9 cellular contexts compared by ENCODE assay signal in the genomic region with DNA sequence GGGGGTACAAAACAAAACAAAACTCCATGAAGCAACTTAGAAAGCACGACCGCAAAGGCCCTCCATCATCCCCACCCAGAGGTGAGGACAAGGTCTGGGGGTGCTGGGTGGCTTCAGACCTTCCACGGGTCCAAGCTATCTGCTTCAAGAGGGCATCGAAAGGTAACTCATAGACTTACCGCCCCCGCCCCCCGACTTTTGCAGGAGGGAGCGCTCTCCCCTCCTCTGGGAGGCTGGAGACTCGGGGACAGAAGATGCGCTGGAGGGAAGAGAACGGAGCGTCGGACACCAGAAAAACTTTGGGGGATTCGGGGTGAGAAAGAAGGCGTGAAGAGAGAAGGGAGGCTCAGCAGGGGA. TPM values are rescaled to one million over a fixed set of nuclear protein-coding genes. Genes with fewer than 3 reads are reported as not detected.
A peak's percentile ranks its signal among the peaks of the same experiment; 100 is the strongest.
DNase-seq lines count a peak whose midpoint lies in the region; ATAC-seq, FAIRE-seq and TF ChIP-seq lines count a peak whose summit lies in the region.
"Had no signal": no experiment of that assay in that cellular context is flagged by ENCODE, and none has a peak within 500 bp of the region (broad histone marks: within the 10 kb centered on the region; RNA-seq: fewer than 3 reads in every experiment).

No MANE protein-coding gene starts in this region.

- H4K20me1 ChIP-seq in IMR-90 (ENCODE audit: insufficient read depth, low read length): peaks cover 4% of the 10 kb centered on the region; the same call in 1 of the 2 replicates
- H4K20me1 ChIP-seq in K562 (replicated peaks; ENCODE audit: control insufficient read depth, insufficient read depth, low read length): no peaks in the 10 kb centered on the region

- no peak overlapping the region for H2AK9ac ChIP-seq in IMR-90 (replicated peaks; ENCODE audit: low read depth, low read length, poor library complexity)

- H3K14ac ChIP-seq in IMR-90 (replicated peaks; ENCODE audit: low read depth, low read length) (0 out of 2 replicates have a peak overlapping the region, but pooled peaks have one; percentile 12), mesenchymal stem cell (ENCODE audit: low read length in 2 of 2) (no peak overlapping the region)

- H2BK120ac ChIP-seq in IMR-90 (ENCODE audit: low read depth, low read length): peak overlapping the region; percentile 41; the same call in 1 of the 2 replicates
- peak overlapping the region; percentile 87 for H2BK120ac ChIP-seq in mesenchymal stem cell (ENCODE audit: low read depth, low read length)

- CTCF ChIA-PET in IMR-90 (lab: Yijun Ruan, JAX) (no interaction called here), K562 (lab: Yijun Ruan, JAX; ENCODE audit: low intra/inter-chr PET ratio) (no interaction called here)

- no peak overlapping the region for H2BK5ac ChIP-seq in IMR-90 (ENCODE audit: low read depth, low read length, poor library complexity, severe bottlenecking)
- H2BK5ac ChIP-seq in mesenchymal stem cell (ENCODE audit: low read depth, low read length, poor library complexity, severe bottlenecking): no peak overlapping the region

- WGBS in IMR-90 (ENCODE audit: extremely low coverage in 2 of 2, insufficient read length in 1 of 2), 2 experiments: 0% methylated on average over 1 of the region's 15 CpGs; no CpG with 5 or more reads in 1 of the 2 experiments
- 0% methylated on average over 4 of the region's 15 CpGs for WGBS in K562 (ENCODE audit: insufficient coverage, low coverage, missing lambda C conversion rate)
- WGBS in mesenchymal stem cell: 2% methylated on average over 6 of the region's 15 CpGs

- H4K91ac ChIP-seq in IMR-90 (ENCODE audit: insufficient read depth, low read depth, low read length): 0 out of 2 replicates have a peak overlapping the region, but pooled peaks have one; percentile 52
- H4K91ac ChIP-seq in mesenchymal stem cell (ENCODE audit: low read length): peak overlapping the region; percentile 34

- H2BK15ac ChIP-seq in IMR-90 (ENCODE audit: low read depth, low read length): no peak overlapping the region; the same call in 2 of the 3 replicates
- H2BK15ac ChIP-seq in mesenchymal stem cell (ENCODE audit: low read depth, poor library complexity, severe bottlenecking): no peak overlapping the region

- peak overlapping the region; percentile 54 for H3K27ac ChIP-seq in IMR-90 (ENCODE audit: insufficient read depth, low read length)
- no peak overlapping the region for H3K27ac ChIP-seq in K562 (ENCODE audit: extremely low read depth, low read depth, low read length)
- no peak overlapping the region for H3K27ac ChIP-seq in mesenchymal stem cell (ENCODE audit: low read length, poor library complexity, severe bottlenecking)

- H2AFZ ChIP-seq in IMR-90 (replicated peaks; ENCODE audit: low read length, poor library complexity) (peak overlapping the region; percentile 96), K562 (ENCODE audit: low read depth, low read length) (peak overlapping the region; percentile 84), mesenchymal stem cell (ENCODE audit: low read depth, low read length) (peak overlapping the region; percentile 73)

- intact Hi-C loops in IMR-90 (cut with micrococcal nuclease) (loop anchor here (2.0 to 5.0 kb wide), 2 partner anchors 58 to 59 kb away; no protein-coding TSS in a partner anchor), K562 (cut with micrococcal nuclease) (loop anchor here (5.0 kb wide), 1 partner anchor 57 kb away; no protein-coding TSS in a partner anchor)

- H3K9ac ChIP-seq in IMR-90 (ENCODE audit: low read depth, low read length) (peak overlapping the region; percentile 66), K562 (ENCODE audit: insufficient read depth in 1 of 2, low read depth in 2 of 2, low read length in 2 of 2) (peak overlapping the region in 1 of 2 experiments; percentile 86; a peak in 1 of 4 replicates), mesenchymal stem cell (ENCODE audit: low read length) (peak overlapping the region; percentile 75)

- in situ Hi-C loops in IMR-90 (cut with MboI; ENCODE audit: low sequenced_read_pairs): no loop called here
- in situ Hi-C loops in K562 (cut with MboI): no loop called here

- no peak overlapping the region for H3K56ac ChIP-seq in IMR-90 (ENCODE audit: extremely low read depth, insufficient read depth, low read length)

- H3K36me3 ChIP-seq in GM06990 (ENCODE audit: control insufficient read depth, insufficient read depth, low read length): no peaks in the 10 kb centered on the region
- H3K36me3 ChIP-seq in IMR-90 (ENCODE audit: control insufficient read depth, insufficient read depth, low read length): no peaks in the 10 kb centered on the region
- H3K36me3 ChIP-seq in K562 (ENCODE audit: control insufficient read depth, insufficient read depth, low read length): no peaks in the 10 kb centered on the region
- peaks cover 0 to 4% of the 10 kb centered on the region in 2 experiments for H3K36me3 ChIP-seq in mesenchymal stem cell (ENCODE audit: control insufficient read depth in 1 of 2, insufficient read depth in 2 of 2, low read depth in 1 of 2, low read length in 2 of 2)

- FAIRE-seq in K562 (lab: Jason Lieb, UNC): no peak
- FAIRE-seq: islet of Langerhans had no signal

- H3K79me1 ChIP-seq in IMR-90 (ENCODE audit: low read depth in 1 of 2, low read length in 2 of 2) (peaks cover 4 to 22% of the 10 kb centered on the region in 2 experiments; a peak in 3 of 4 replicates), mesenchymal stem cell (replicated peaks; ENCODE audit: low read length, poor library complexity, severe bottlenecking) (peaks cover 4% of the 10 kb centered on the region)

- H3K4me1 ChIP-seq in IMR-90 (ENCODE audit: control insufficient read depth, insufficient read depth, low read length) (peaks cover 12% of the 10 kb centered on the region), K562 (replicated peaks in 1 of 2; ENCODE audit: control insufficient read depth in 2 of 2, insufficient read depth in 2 of 2, low read length in 2 of 2) (peaks cover 3 to 12% of the 10 kb centered on the region in 2 experiments; a peak in 3 of 5 replicates), mesenchymal stem cell (ENCODE audit: control insufficient read depth, insufficient read depth, low read depth, low read length) (peaks cover 15% of the 10 kb centered on the region)

- DNase-seq in GM06990 (ENCODE audit: extremely low read depth, insufficient read length) (no peak), IMR-90 (no peak), K562 (ENCODE audit: extremely low read depth in 1 of 4, low spot score in 3 of 4) (no peak), mesenchymal stem cell (no peak), HK-2 (ENCODE audit: unreplicated experiment) (no peak), NOMO-1 treated with dmso at 0.1 percent for 144 hours (lab: John Stamatoyannopoulos, UW; ENCODE audit: unreplicated experiment) (no peak), NCI-H128 (lab: John Stamatoyannopoulos, UW; ENCODE audit: unreplicated experiment) (no peak)
- no peak for DNase-seq in stimulated activated CD4-positive, alpha-beta T cell treated with anti-CD3 and anti-CD28 coated beads, Interleukin-2, amount 100 ng/mL, for 48 hours

- POLR2A ChIA-PET in IMR-90 (lab: Charles Lee; ENCODE audit: unreplicated experiment): interaction anchor here (0.6 kb wide), 1 partner anchor 10 kb away, joined by 4 read pairs; no protein-coding TSS in a partner anchor
- POLR2A ChIA-PET in K562 (lab: Yijun Ruan, JAX): no interaction called here

- H3K9me3 ChIP-seq in IMR-90 (ENCODE audit: control insufficient read depth, insufficient read depth, low read length) (no peaks in the 10 kb centered on the region), K562 (replicated peaks; ENCODE audit: control insufficient read depth, insufficient read depth, low read depth, low read length) (no peaks in the 10 kb centered on the region), mesenchymal stem cell (ENCODE audit: control insufficient read depth, low read length) (no peaks in the 10 kb centered on the region)

- peak; percentile 1; the same call in 1 of the 2 replicates for ATAC-seq in IMR-90 (ENCODE audit: low read depth)
- ATAC-seq in K562: peak; percentile 17; the same call in 2 of the 3 replicates

- no peaks in the 10 kb centered on the region for H3K79me2 ChIP-seq in K562 (ENCODE audit: control insufficient read depth, insufficient read depth, low read length)

- H3K23ac ChIP-seq in IMR-90 (ENCODE audit: low read depth, low read length) (no peak overlapping the region), mesenchymal stem cell (ENCODE audit: low read length in 2 of 2) (no peak overlapping the region)

- H2BK12ac ChIP-seq in mesenchymal stem cell (ENCODE audit: low read length in 2 of 2): peak overlapping the region in 1 of 2 experiments; percentile 21

- peak overlapping the region; percentile 44 for H3K4me3 ChIP-seq in GM06990 (replicated peaks; ENCODE audit: low read depth, low read length)
- H3K4me3 ChIP-seq in IMR-90 (ENCODE audit: insufficient read depth, low read depth, low read length): peak overlapping the region; percentile 64
- peak overlapping the region; percentile 62 for H3K4me3 ChIP-seq in K562
- H3K4me3 ChIP-seq in mesenchymal stem cell (ENCODE audit: insufficient read depth in 1 of 2, low read depth in 1 of 2, low read length in 2 of 2): peak overlapping the region; percentile 78 to 79

- dilution Hi-C loops in IMR-90 (cut with HindIII; ENCODE audit: low sequenced_read_pairs, unreplicated experiment): no loop called here

- H4K8ac ChIP-seq in IMR-90 (ENCODE audit: low read depth in 2 of 2, low read length in 2 of 2): peak overlapping the region; percentile 45 to 75; a peak in 2 of 4 replicates
- peak overlapping the region; percentile 84 for H4K8ac ChIP-seq in mesenchymal stem cell (ENCODE audit: low read length)

- no peak for TF ChIP-seq EP300 in K562 (IDR thresholded peaks at IDR 0.05; ENCODE audit: low read length)

- H3K27me3 ChIP-seq in GM06990 (replicated peaks; ENCODE audit: control insufficient read depth, insufficient read depth, low read length) (no peaks in the 10 kb centered on the region; the same call in 1 of the 2 replicates), IMR-90 (ENCODE audit: control insufficient read depth, insufficient read depth, low read length) (peaks cover 2% of the 10 kb centered on the region; the same call in 1 of the 2 replicates), K562 (ENCODE audit: control insufficient read depth in 2 of 2, insufficient read depth in 2 of 2, low read length in 2 of 2) (no peaks in the 10 kb centered on the region), mesenchymal stem cell (ENCODE audit: control insufficient read depth in 1 of 2, insufficient read depth in 1 of 2, low read length in 2 of 2) (no peaks in the 10 kb centered on the region)

- TF ChIP-seq RAD21 in IMR-90 (IDR thresholded peaks at IDR 0.05; ENCODE audit: low read length) (no peak), K562 (CRISPR knock-in tag; conservative IDR thresholded peaks at IDR 0.05 in 1 of 2, IDR thresholded peaks at IDR 0.05 in 1 of 2) (no peak)

- H3K4ac ChIP-seq in IMR-90 (ENCODE audit: low read depth, low read length) (peak overlapping the region; percentile 82), mesenchymal stem cell (ENCODE audit: low read depth in 1 of 2, low read length in 2 of 2) (peak overlapping the region in 1 of 2 experiments; percentile 88)

- H3K18ac ChIP-seq in IMR-90 (ENCODE audit: low read depth, low read length) (peak overlapping the region; percentile 33), mesenchymal stem cell (ENCODE audit: low read depth in 1 of 2, low read length in 2 of 2) (peak overlapping the region; percentile 79 to 97)

- H3K4me2 ChIP-seq in IMR-90 (ENCODE audit: low read depth, low read length) (peak overlapping the region; percentile 98), K562 (ENCODE audit: insufficient read depth, low read length) (peak overlapping the region; percentile 68), mesenchymal stem cell (ENCODE audit: low read length, poor library complexity, severe bottlenecking) (peak overlapping the region; percentile 98)

- peaks cover 16% of the 10 kb centered on the region for H3K9me1 ChIP-seq in IMR-90 (ENCODE audit: insufficient read depth, low read length)
- H3K9me1 ChIP-seq in K562 (ENCODE audit: control insufficient read depth, insufficient read depth, low read length): no peaks in the 10 kb centered on the region

- TF ChIP-seq CTCF in GM06990 (IDR thresholded peaks at IDR 0.05; ENCODE audit: insufficient read depth, low read length, poor library complexity, severe bottlenecking): no peak
- TF ChIP-seq CTCF in IMR-90 (conservative IDR thresholded peaks at IDR 0.05; ENCODE audit: low read depth, low read length): no peak
- TF ChIP-seq CTCF in K562 (IDR thresholded peaks at IDR 0.05 in 2 of 3, conservative IDR thresholded peaks at IDR 0.05 in 1 of 3; ENCODE audit: insufficient read depth in 2 of 3, low read depth in 1 of 3, low read length in 3 of 3): no peak

- no peak overlapping the region for H2AK5ac ChIP-seq in IMR-90 (ENCODE audit: low read depth, low read length)
- no peak overlapping the region for H2AK5ac ChIP-seq in mesenchymal stem cell (ENCODE audit: low read length, severe bottlenecking)

- BruUV-seq in IMR-90 (replicated peaks; lab: Mats Ljungman, UMichigan) (no TSS peak), K562 (replicated peaks; lab: Mats Ljungman, UMichigan) (no TSS peak)

- TF ChIP-seq POLR2A in IMR-90 (IDR thresholded peaks at IDR 0.05; ENCODE audit: low read depth, low read length) (no peak), K562 (conservative IDR thresholded peaks at IDR 0.05) (no peak)

- H2BK20ac ChIP-seq in IMR-90 (ENCODE audit: low read depth, low read length): no peak overlapping the region

- peak overlapping the region; percentile 36 for H4K5ac ChIP-seq in IMR-90 (ENCODE audit: low read depth, low read length)

RNA-seq across cellular contexts. Expression of a gene that starts 0.3 kb away (rescaled TPM):
- total RNA-seq in IMR-90 (2012; rRNA removed) (5.7 and 6.9 TPM in 2 replicates), K562 (2014; rRNA removed) (0.37 and 0.68 TPM in 2 replicates), K562 (2014; rRNA removed; fragmentation: Illumina TruSeq; extraction: Trizol) (0.54 and 0.55 TPM in 2 replicates), K562 (2015; rRNA removed; fragmentation: Illumina TruSeq; extraction: Trizol) (0.22 and 0.23 TPM in 2 replicates), K562 (2021) (0.96 and 0.98 TPM in 2 replicates)
- polyA plus RNA-seq in IMR-90 (2012; rRNA removed) (3.1 and 4.0 TPM in 2 replicates), K562 (2011; rRNA removed) (1.2 TPM in 2 replicates), K562 (2014; fragmentation: Illumina TruSeq; extraction: Trizol) (0.47 and 0.59 TPM in 2 replicates), K562 (2014; fragmentation: Nextera tagmentation; extraction: Ambion mirVana) (under 1 TPM; 0.07 to 0.22 TPM), K562 (2014; rRNA removed) (0.52 and 0.94 TPM in 2 replicates)
- 1.1 and 1.2 TPM in 2 replicates for polyA plus RNA-seq in IMR-90 (2012; cell fraction: cytosol; rRNA removed)
- polyA plus RNA-seq in IMR-90 (2012; cell fraction: nucleus; rRNA removed; ENCODE audit: low replicate concordance): 1.3 and 5.6 TPM in 2 replicates
- 1.9 and 3.2 TPM in 2 replicates for total RNA-seq in K562 (2011; cell fraction: chromatin; rRNA removed; ENCODE audit: low replicate concordance)
- 2.0 and 2.1 TPM in 2 replicates for total RNA-seq in K562 (2011; cell fraction: nucleolus; rRNA removed)
- 4.1 and 4.2 TPM in 2 replicates for total RNA-seq in K562 (2011; cell fraction: nucleoplasm; rRNA removed)
- polyA plus RNA-seq in K562 (2011; cell fraction: cytosol; rRNA removed): 0.60 and 0.88 TPM in 2 replicates
- 0.97 and 1.4 TPM in 2 replicates for polyA plus RNA-seq in K562 (2011; cell fraction: nucleus; rRNA removed)
- polyA plus RNA-seq in K562 (2012): 0.49 and 1.00 TPM in 2 replicates
- 2.0 and 2.7 TPM in 2 replicates for polyA minus RNA-seq in K562 (2011; rRNA and poly(A)+ RNA removed)
- polyA minus RNA-seq in K562 (2011; cell fraction: cytosol; rRNA and poly(A)+ RNA removed): 0.48 and 0.55 TPM in 2 replicates
- polyA minus RNA-seq in K562 (2011; cell fraction: nucleus; rRNA and poly(A)+ RNA removed): 0.67 and 1.00 TPM in 2 replicates
- polyA plus RNA-seq in mesenchymal stem cell (2013, experiment 1 of 2): 11.2 TPM
- 11.4 TPM for polyA plus RNA-seq in mesenchymal stem cell (2013, experiment 2 of 2)
